Comparison of ENCODE assay signal across 1 cellular context in the genomic region with DNA sequence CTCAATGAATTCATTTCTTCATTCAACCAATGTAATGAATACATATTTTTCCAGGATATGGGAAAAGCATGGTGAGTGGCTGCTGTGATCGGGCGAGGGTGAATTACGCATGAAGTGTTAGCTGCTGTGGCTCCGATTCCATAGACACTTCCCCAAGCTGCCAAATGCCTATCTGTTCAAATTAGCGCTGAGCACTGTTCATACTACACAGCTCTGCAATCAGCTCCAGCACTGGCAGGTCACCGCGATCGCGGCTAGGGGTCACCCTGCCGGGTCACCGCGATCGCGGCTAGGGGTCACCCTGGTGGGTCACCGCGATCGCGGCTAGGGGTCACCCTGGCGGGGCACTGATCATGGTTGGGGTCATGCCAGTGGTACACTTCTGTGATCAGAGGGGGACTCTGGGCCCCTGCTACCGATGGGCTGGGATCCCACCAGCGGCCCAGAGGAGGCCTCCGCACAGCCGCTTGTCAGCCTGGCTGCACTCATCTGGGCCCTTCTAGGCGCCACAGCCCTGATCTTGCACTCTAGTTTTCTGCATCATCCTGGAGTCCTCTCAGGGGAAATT.
TF ChIP-seq lines count a peak whose summit lies in the region.

No MANE protein-coding gene starts in this region.

TF ChIP-seq in HepG2, 621 proteins besides CTCF, POLR2A, EP300 and RAD21 (continued from another document):
- TF ChIP-seq ZNF577 (CRISPR knock-in tag; IDR thresholded peaks at IDR 0.05; ENCODE audit: borderline replicate concordance, low read depth) (no peak), ZNF703 (CRISPR knock-in tag; IDR thresholded peaks at IDR 0.05; ENCODE audit: borderline replicate concordance) (no peak), TFDP2 (CRISPR knock-in tag; IDR thresholded peaks at IDR 0.05) (no peak)
TF ChIP-seq in HepG2: peak in this region for 0.
